Comparison of ENCODE assay signal across 6 cellular contexts in the genomic region with DNA sequence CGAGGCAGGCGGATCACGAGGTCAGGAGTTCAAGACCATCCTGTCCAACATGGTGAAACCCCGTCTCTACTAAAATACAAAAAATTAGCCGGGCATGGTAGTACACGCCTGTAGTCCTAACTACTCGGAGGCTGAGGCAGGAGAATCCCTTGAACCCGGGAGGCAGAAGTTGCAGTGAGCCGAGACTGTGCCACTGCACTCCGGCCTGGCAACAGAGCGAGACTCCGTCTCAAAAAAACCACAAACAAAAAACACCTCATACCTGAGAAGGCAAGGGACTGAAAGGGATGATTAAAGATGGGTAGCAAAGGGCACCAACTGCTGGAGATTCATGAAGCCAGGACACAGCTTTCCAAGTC. TPM values are rescaled to one million over a fixed set of nuclear protein-coding genes. Genes with fewer than 3 reads are reported as not detected.
DNase-seq lines count a peak whose midpoint lies in the region; ATAC-seq, FAIRE-seq and TF ChIP-seq lines count a peak whose summit lies in the region.
"Not testable (repeated sequence)": the region's sequence is repeated elsewhere in the genome, so short reads cannot be mapped to it uniquely, and the experiment has no call there.
"Had no signal": no experiment of that assay in that cellular context is flagged by ENCODE, and none has a peak within 500 bp of the region (broad histone marks: within the 10 kb centered on the region; RNA-seq: fewer than 3 reads in every experiment).

No MANE protein-coding gene starts in this region.

- H4K20me1 ChIP-seq in K562 (replicated peaks; ENCODE audit: control insufficient read depth, insufficient read depth, low read length), result not testable (repeated sequence)

- H3K9ac ChIP-seq in K562 (ENCODE audit: insufficient read depth in 1 of 2, low read depth in 2 of 2, low read length in 2 of 2) (peak overlapping the region; percentile 4 to 70; a peak in 1 of 4 replicates), mucosa of stomach (ENCODE audit: low read length) (peak overlapping the region; percentile 8)
- H3K9ac ChIP-seq in rectal smooth muscle tissue (ENCODE audit: low read length), result not testable (repeated sequence)

- not testable (repeated sequence) for DNase-seq in Calu3; K562 (ENCODE audit: extremely low read depth in 1 of 4, low spot score in 3 of 4); epithelial cell of proximal tubule (ENCODE audit: low read depth)

- not testable (repeated sequence) for H3K9me3 Mint-ChIP-seq in Calu3 (ENCODE audit: low read depth, unreplicated experiment)

- not testable (repeated sequence) for TF ChIP-seq CTCF in Calu3 (IDR thresholded peaks at IDR 0.05; ENCODE audit: unreplicated experiment); K562 (IDR thresholded peaks at IDR 0.05 in 2 of 3, conservative IDR thresholded peaks at IDR 0.05 in 1 of 3; ENCODE audit: insufficient read depth in 2 of 3, low read depth in 1 of 3, low read length in 3 of 3); epithelial cell of proximal tubule (conservative IDR thresholded peaks at IDR 0.05; ENCODE audit: low read depth, low read length)

- in situ Hi-C loops in K562 (cut with MboI), result not testable (repeated sequence)

- CTCF ChIA-PET in Calu3 (lab: Charles Lee), result interaction anchor here (0.6 to 3.2 kb wide), 16 partner anchors 13 to 419 kb away, joined by 3 to 91 read pairs (median 4); a partner anchor contains a TSS
- CTCF ChIA-PET in K562 (lab: Yijun Ruan, JAX; ENCODE audit: low intra/inter-chr PET ratio), result not testable (repeated sequence)

- not testable (repeated sequence) for H3K9me3 ChIP-seq in K562 (replicated peaks; ENCODE audit: control insufficient read depth, insufficient read depth, low read depth, low read length); mucosa of stomach (ENCODE audit: control insufficient read depth, low read length)

- H3K9me1 ChIP-seq in K562 (ENCODE audit: control insufficient read depth, insufficient read depth, low read length), result not testable (repeated sequence)

- FAIRE-seq in K562 (lab: Jason Lieb, UNC), result not testable (repeated sequence)

- not testable (repeated sequence) for ATAC-seq in K562

- peak overlapping the region; percentile 62 for H2AFZ ChIP-seq in K562 (ENCODE audit: low read depth, low read length)

- H3K36me3 Mint-ChIP-seq in Calu3 (ENCODE audit: insufficient read depth, unreplicated experiment), result not testable (repeated sequence)

- H3K4me3 Mint-ChIP-seq in Calu3 (ENCODE audit: low read depth, unreplicated experiment), result peak overlapping the region; percentile 8

- H3K27me3 ChIP-seq in K562 (ENCODE audit: control insufficient read depth in 2 of 2, insufficient read depth in 2 of 2, low read length in 2 of 2); mucosa of stomach (ENCODE audit: control insufficient read depth, insufficient read depth, low read length); rectal smooth muscle tissue (ENCODE audit: control insufficient read depth, insufficient read depth, low read length): not testable (repeated sequence)

- not testable (repeated sequence) for TF ChIP-seq RAD21 in K562 (CRISPR knock-in tag; conservative IDR thresholded peaks at IDR 0.05 in 1 of 2, IDR thresholded peaks at IDR 0.05 in 1 of 2)

- not testable (repeated sequence) for H3K79me2 ChIP-seq in K562 (ENCODE audit: control insufficient read depth, insufficient read depth, low read length)

- POLR2A ChIA-PET in K562 (lab: Yijun Ruan, JAX), result interaction anchor here (0.8 to 1.9 kb wide), 8 partner anchors 9 to 57 kb away, joined by 3 to 9 read pairs (median 4); no protein-coding TSS in a partner anchor

- 88% methylated on average over 12 of the region's 12 CpGs for WGBS in K562 (ENCODE audit: insufficient coverage, low coverage, missing lambda C conversion rate)

- H3K27ac Mint-ChIP-seq in Calu3 (ENCODE audit: unreplicated experiment), result not testable (repeated sequence)

- 0 out of 2 replicates have a peak overlapping the region, but pooled peaks have one; percentile 9 for H3K4me2 ChIP-seq in K562 (ENCODE audit: insufficient read depth, low read length)

- not testable (repeated sequence) for TF ChIP-seq POLR2A in K562 (conservative IDR thresholded peaks at IDR 0.05)

- not testable (repeated sequence) for H3K4me1 ChIP-seq in K562 (replicated peaks in 1 of 2; ENCODE audit: control insufficient read depth in 2 of 2, insufficient read depth in 2 of 2, low read length in 2 of 2); rectal smooth muscle tissue (ENCODE audit: control insufficient read depth, insufficient read depth, low read length)
- H3K4me1 ChIP-seq in mucosa of stomach (ENCODE audit: control insufficient read depth, insufficient read depth, low read length), result peaks cover 19% of the 10 kb centered on the region

- TF ChIP-seq EP300 in K562 (IDR thresholded peaks at IDR 0.05; ENCODE audit: low read length), result not testable (repeated sequence)

- intact Hi-C loops in Calu3 (cut with micrococcal nuclease; ENCODE audit: unreplicated experiment), result loop anchor here (10.0 kb wide), 1 partner anchor 422 kb away; no protein-coding TSS in a partner anchor
- intact Hi-C loops in K562 (cut with micrococcal nuclease), result loop anchor here (2.0 kb wide), 2 partner anchors 32 to 60 kb away; a partner anchor contains a TSS

- not testable (repeated sequence) for BruUV-seq in Calu3 (replicated peaks; lab: Mats Ljungman, UMichigan); K562 (replicated peaks; lab: Mats Ljungman, UMichigan)

- peaks cover 28% of the 10 kb centered on the region for H3K4me1 Mint-ChIP-seq in Calu3 (ENCODE audit: low read depth, unreplicated experiment)

- H3K27ac ChIP-seq in K562 (ENCODE audit: extremely low read depth, low read depth, low read length); rectal smooth muscle tissue (ENCODE audit: low read depth, low read length): not testable (repeated sequence)

- not testable (repeated sequence) for H3K4me3 ChIP-seq in K562
- peak overlapping the region; percentile 18 for H3K4me3 ChIP-seq in epithelial cell of proximal tubule (ENCODE audit: low read depth, low read length)
- peak overlapping the region; percentile 1 for H3K4me3 ChIP-seq in mucosa of stomach (ENCODE audit: low read length)
- peak overlapping the region; percentile 30 for H3K4me3 ChIP-seq in rectal smooth muscle tissue (ENCODE audit: low read length)

- H3K27me3 Mint-ChIP-seq in Calu3 (ENCODE audit: unreplicated experiment), result peaks cover 10% of the 10 kb centered on the region

- not testable (repeated sequence) for H3K36me3 ChIP-seq in K562 (ENCODE audit: control insufficient read depth, insufficient read depth, low read length); mucosa of stomach (ENCODE audit: control insufficient read depth, insufficient read depth, low read length); rectal smooth muscle tissue (ENCODE audit: control insufficient read depth, insufficient read depth, low read length)

RNA-seq across cellular contexts. Expression of a gene that starts 6.3 kb away (rescaled TPM):
- total RNA-seq in Calu3 (2022), result 0.78 and 0.88 TPM in 2 replicates
- not detected in 2 replicates for total RNA-seq in K562 (2011; cell fraction: chromatin; rRNA removed; ENCODE audit: low replicate concordance)
- not detected in 2 replicates for total RNA-seq in K562 (2011; cell fraction: nucleolus; rRNA removed)
- not detected in 2 replicates for total RNA-seq in K562 (2011; cell fraction: nucleoplasm; rRNA removed)
- total RNA-seq in K562 (2014; rRNA removed), result not detected in 2 replicates
- total RNA-seq in K562 (2014; rRNA removed; fragmentation: Illumina TruSeq; extraction: Trizol), result not detected in 2 replicates
- total RNA-seq in K562 (2015; rRNA removed; fragmentation: Illumina TruSeq; extraction: Trizol), result not detected in 2 replicates
- not detected in 2 replicates for total RNA-seq in K562 (2021)
- polyA plus RNA-seq in K562 (2011; rRNA removed), result not detected in 2 replicates
- not detected in 2 replicates for polyA plus RNA-seq in K562 (2011; cell fraction: cytosol; rRNA removed)
- polyA plus RNA-seq in K562 (2011; cell fraction: nucleus; rRNA removed), result not detected in 2 replicates
- polyA plus RNA-seq in K562 (2012), result 0.03 and 0.06 TPM in 2 replicates
- polyA plus RNA-seq in K562 (2014; fragmentation: Illumina TruSeq; extraction: Trizol), result not detected in 2 replicates
- polyA plus RNA-seq in K562 (2014; fragmentation: Nextera tagmentation; extraction: Ambion mirVana), result not detected
- not detected in 2 replicates for polyA plus RNA-seq in K562 (2014; rRNA removed)
- polyA minus RNA-seq in K562 (2011; rRNA and poly(A)+ RNA removed), result not detected in 2 replicates
- not detected in 2 replicates for polyA minus RNA-seq in K562 (2011; cell fraction: cytosol; rRNA and poly(A)+ RNA removed)
- not detected in 2 replicates for polyA minus RNA-seq in K562 (2011; cell fraction: nucleus; rRNA and poly(A)+ RNA removed)
- 0.06 and 0.22 TPM in 2 replicates for total RNA-seq in epithelial cell of proximal tubule
- total RNA-seq: CD4-positive, CD25-positive, alpha-beta regulatory T cell had no signal
- polyA plus RNA-seq: CD4-positive, CD25-positive, alpha-beta regulatory T cell had no signal

RNA-seq across cellular contexts. Expression of a gene that starts 23.7 kb away (rescaled TPM):
- 24.5 and 27.0 TPM in 2 replicates for total RNA-seq in Calu3 (2022)
- 39.2 and 105 TPM in 2 replicates for total RNA-seq in K562 (2011; cell fraction: chromatin; rRNA removed; ENCODE audit: low replicate concordance)
- 53.7 and 55.5 TPM in 2 replicates for total RNA-seq in K562 (2011; cell fraction: nucleolus; rRNA removed)
- 27.4 and 41.9 TPM in 2 replicates for total RNA-seq in K562 (2011; cell fraction: nucleoplasm; rRNA removed)
- 13.0 and 18.6 TPM in 2 replicates for total RNA-seq in K562 (2014; rRNA removed)
- total RNA-seq in K562 (2014; rRNA removed; fragmentation: Illumina TruSeq; extraction: Trizol), result 5.3 and 6.1 TPM in 2 replicates
- 10.9 and 13.3 TPM in 2 replicates for total RNA-seq in K562 (2015; rRNA removed; fragmentation: Illumina TruSeq; extraction: Trizol)
- 25.6 and 26.5 TPM in 2 replicates for total RNA-seq in K562 (2021)
- 11.9 and 12.8 TPM in 2 replicates for polyA plus RNA-seq in K562 (2011; rRNA removed)
- polyA plus RNA-seq in K562 (2011; cell fraction: cytosol; rRNA removed), result 18.1 and 28.6 TPM in 2 replicates
- polyA plus RNA-seq in K562 (2011; cell fraction: nucleus; rRNA removed), result 28.4 and 60.2 TPM in 2 replicates
- 19.1 and 22.2 TPM in 2 replicates for polyA plus RNA-seq in K562 (2012)
- 14.6 and 14.8 TPM in 2 replicates for polyA plus RNA-seq in K562 (2014; fragmentation: Illumina TruSeq; extraction: Trizol)
- polyA plus RNA-seq in K562 (2014; fragmentation: Nextera tagmentation; extraction: Ambion mirVana), result under 1 TPM; 0.44 to 0.50 TPM
- 22.3 and 26.0 TPM in 2 replicates for polyA plus RNA-seq in K562 (2014; rRNA removed)
- polyA minus RNA-seq in K562 (2011; rRNA and poly(A)+ RNA removed), result 3.8 and 7.6 TPM in 2 replicates
- 6.1 and 7.0 TPM in 2 replicates for polyA minus RNA-seq in K562 (2011; cell fraction: cytosol; rRNA and poly(A)+ RNA removed)
- polyA minus RNA-seq in K562 (2011; cell fraction: nucleus; rRNA and poly(A)+ RNA removed), result 11.3 and 12.4 TPM in 2 replicates
- total RNA-seq in epithelial cell of proximal tubule, result 6.3 and 8.0 TPM in 2 replicates
- polyA plus RNA-seq: CD4-positive, CD25-positive, alpha-beta regulatory T cell had no signal

RNA-seq across cellular contexts. Expression of a gene that starts 29.7 kb away (rescaled TPM):
- total RNA-seq in Calu3 (2022), result 40.4 and 48.5 TPM in 2 replicates
- 136 and 205 TPM in 2 replicates for total RNA-seq in K562 (2011; cell fraction: chromatin; rRNA removed; ENCODE audit: low replicate concordance)
- total RNA-seq in K562 (2011; cell fraction: nucleolus; rRNA removed), result 103 and 109 TPM in 2 replicates
- 115 and 139 TPM in 2 replicates for total RNA-seq in K562 (2011; cell fraction: nucleoplasm; rRNA removed)
- 92.0 and 109 TPM in 2 replicates for total RNA-seq in K562 (2014; rRNA removed)
- 68.2 and 79.3 TPM in 2 replicates for total RNA-seq in K562 (2014; rRNA removed; fragmentation: Illumina TruSeq; extraction: Trizol)
- total RNA-seq in K562 (2015; rRNA removed; fragmentation: Illumina TruSeq; extraction: Trizol), result 101 TPM in 2 replicates
- total RNA-seq in K562 (2021), result 131 and 137 TPM in 2 replicates
- polyA plus RNA-seq in K562 (2011; rRNA removed), result 121 and 149 TPM in 2 replicates
- 72.8 and 87.1 TPM in 2 replicates for polyA plus RNA-seq in K562 (2011; cell fraction: cytosol; rRNA removed)
- polyA plus RNA-seq in K562 (2011; cell fraction: nucleus; rRNA removed), result 578 and 627 TPM in 2 replicates
- 143 and 180 TPM in 2 replicates for polyA plus RNA-seq in K562 (2012)
- polyA plus RNA-seq in K562 (2014; fragmentation: Illumina TruSeq; extraction: Trizol), result 113 and 142 TPM in 2 replicates
- 10 to 100 TPM; 19.3 to 21.0 TPM for polyA plus RNA-seq in K562 (2014; fragmentation: Nextera tagmentation; extraction: Ambion mirVana)
- 129 and 143 TPM in 2 replicates for polyA plus RNA-seq in K562 (2014; rRNA removed)
- 67.6 and 68.1 TPM in 2 replicates for polyA minus RNA-seq in K562 (2011; rRNA and poly(A)+ RNA removed)
- polyA minus RNA-seq in K562 (2011; cell fraction: cytosol; rRNA and poly(A)+ RNA removed), result 32.1 and 40.2 TPM in 2 replicates
- 85.5 and 131 TPM in 2 replicates for polyA minus RNA-seq in K562 (2011; cell fraction: nucleus; rRNA and poly(A)+ RNA removed)
- 38.1 and 51.5 TPM in 2 replicates for total RNA-seq in epithelial cell of proximal tubule

RNA-seq across cellular contexts. Expression of a gene that starts 59.5 kb away (rescaled TPM):
- 0.61 and 0.94 TPM in 2 replicates for total RNA-seq in Calu3 (2022)
- 0.25 and 1.1 TPM in 2 replicates for total RNA-seq in K562 (2011; cell fraction: chromatin; rRNA removed; ENCODE audit: low replicate concordance)
- total RNA-seq in K562 (2011; cell fraction: nucleolus; rRNA removed), result 0.17 and 0.39 TPM in 2 replicates
- 0.44 and 0.69 TPM in 2 replicates for total RNA-seq in K562 (2011; cell fraction: nucleoplasm; rRNA removed)
- 0.12 TPM in 1 of 2 replicates, not detected in the other for total RNA-seq in K562 (2014; rRNA removed)
- total RNA-seq in K562 (2014; rRNA removed; fragmentation: Illumina TruSeq; extraction: Trizol), result 0.13 and 0.18 TPM in 2 replicates
- total RNA-seq in K562 (2015; rRNA removed; fragmentation: Illumina TruSeq; extraction: Trizol), result 0.15 and 0.18 TPM in 2 replicates
- total RNA-seq in K562 (2021), result 0.20 and 0.22 TPM in 2 replicates
- polyA plus RNA-seq in K562 (2011; rRNA removed), result 0.70 and 1.1 TPM in 2 replicates
- 0.30 and 0.52 TPM in 2 replicates for polyA plus RNA-seq in K562 (2011; cell fraction: cytosol; rRNA removed)
- polyA plus RNA-seq in K562 (2011; cell fraction: nucleus; rRNA removed), result 0.68 and 1.2 TPM in 2 replicates
- 0.22 and 0.35 TPM in 2 replicates for polyA plus RNA-seq in K562 (2012)
- 0.28 and 0.37 TPM in 2 replicates for polyA plus RNA-seq in K562 (2014; fragmentation: Illumina TruSeq; extraction: Trizol)
- under 1 TPM; 0.10 to 0.15 TPM for polyA plus RNA-seq in K562 (2014; fragmentation: Nextera tagmentation; extraction: Ambion mirVana)
- polyA plus RNA-seq in K562 (2014; rRNA removed), result 0.27 and 0.66 TPM in 2 replicates
- 0.39 and 0.45 TPM in 2 replicates for polyA minus RNA-seq in K562 (2011; rRNA and poly(A)+ RNA removed)
- not detected in 2 replicates for polyA minus RNA-seq in K562 (2011; cell fraction: cytosol; rRNA and poly(A)+ RNA removed)
- polyA minus RNA-seq in K562 (2011; cell fraction: nucleus; rRNA and poly(A)+ RNA removed), result 0.78 TPM in 1 of 2 replicates, not detected in the other
- total RNA-seq in epithelial cell of proximal tubule, result 0.14 and 0.52 TPM in 2 replicates

RNA-seq across cellular contexts. Expression of a gene that starts 59.6 kb away (rescaled TPM):
- 3.3 and 3.4 TPM in 2 replicates for total RNA-seq in Calu3 (2022)
- not detected in 2 replicates for total RNA-seq in K562 (2011; cell fraction: chromatin; rRNA removed; ENCODE audit: low replicate concordance)
- total RNA-seq in K562 (2011; cell fraction: nucleolus; rRNA removed), result not detected in 2 replicates
- 0.23 TPM in 1 of 2 replicates, not detected in the other for total RNA-seq in K562 (2011; cell fraction: nucleoplasm; rRNA removed)
- 0.05 TPM in 1 of 2 replicates, not detected in the other for total RNA-seq in K562 (2014; rRNA removed)
- not detected in 2 replicates for total RNA-seq in K562 (2014; rRNA removed; fragmentation: Illumina TruSeq; extraction: Trizol)
- total RNA-seq in K562 (2015; rRNA removed; fragmentation: Illumina TruSeq; extraction: Trizol), result not detected in 2 replicates
- total RNA-seq in K562 (2021), result 0.18 TPM in 1 of 2 replicates, not detected in the other
- 0.05 and 0.06 TPM in 2 replicates for polyA plus RNA-seq in K562 (2011; rRNA removed)
- 0.06 and 0.13 TPM in 2 replicates for polyA plus RNA-seq in K562 (2011; cell fraction: cytosol; rRNA removed)
- 0.36 and 1.1 TPM in 2 replicates for polyA plus RNA-seq in K562 (2011; cell fraction: nucleus; rRNA removed)
- 1.4 and 11.1 TPM in 2 replicates for polyA plus RNA-seq in K562 (2012)
- 0.06 TPM in 1 of 2 replicates, not detected in the other for polyA plus RNA-seq in K562 (2014; fragmentation: Illumina TruSeq; extraction: Trizol)
- polyA plus RNA-seq in K562 (2014; fragmentation: Nextera tagmentation; extraction: Ambion mirVana), result 1 to 10 TPM; 1.6 to 1.7 TPM
- not detected in 2 replicates for polyA plus RNA-seq in K562 (2014; rRNA removed)
- polyA minus RNA-seq in K562 (2011; rRNA and poly(A)+ RNA removed), result not detected in 2 replicates
- polyA minus RNA-seq in K562 (2011; cell fraction: cytosol; rRNA and poly(A)+ RNA removed), result not detected in 2 replicates
- 0.54 TPM in 1 of 2 replicates, not detected in the other for polyA minus RNA-seq in K562 (2011; cell fraction: nucleus; rRNA and poly(A)+ RNA removed)
- total RNA-seq in epithelial cell of proximal tubule, result 1.1 and 3.8 TPM in 2 replicates
